In genomic region chr1:48228156-48228555, GRCh38 we compare ENCODE assay signal across 14 cellular contexts. TPM values are rescaled to one million over a fixed set of nuclear protein-coding genes. Genes with fewer than 3 reads are reported as not detected.
DNase-seq lines count a peak whose midpoint lies in the region; ATAC-seq and TF ChIP-seq lines count a peak whose summit lies in the region.
"Had no signal": no experiment of that assay in that cellular context is flagged by ENCODE, and none has a peak within 500 bp of the region (broad histone marks: within the 10 kb centered on the region; RNA-seq: fewer than 3 reads in every experiment).

No MANE protein-coding gene starts in this region.

- H3K36me3 ChIP-seq in hepatocyte (replicated peaks; ENCODE audit: insufficient read depth, low read depth) (no peaks in the 10 kb centered on the region), thymus (ENCODE audit: control insufficient read depth, insufficient read depth) (no peaks in the 10 kb centered on the region)
- H3K36me3 ChIP-seq: BE2C, upper lobe of right lung had no signal

- 63% methylated on average over 5 of the region's 5 CpGs for WGBS in hepatocyte (ENCODE audit: low lambda C conversion rate, missing lambda C conversion rate)
- WGBS in thymus = 94% methylated on average over 5 of the region's 5 CpGs

- H3K4me2 ChIP-seq in hepatocyte = no peak overlapping the region

- peak; percentile 51 for DNase-seq in cardiac septum (ENCODE audit: low spot score)
- no peak for DNase-seq in left ventricle myocardium superior
- peak; percentile 4 for DNase-seq in OCI-M1 (lab: John Stamatoyannopoulos, UW)
- peak; percentile 23 for DNase-seq in hepatocyte (ENCODE audit: low spot score)
- DNase-seq in NCI-H345 treated with DMSO at 0.1 percent for 48 hours (lab: John Stamatoyannopoulos, UW; ENCODE audit: unreplicated experiment) = no peak
- DNase-seq in NCI-H1436 treated with DMSO at 0.1 percent for 48 hours (lab: John Stamatoyannopoulos, UW) = no peak
- DNase-seq: amygdala, BE2C, NCI-H2171, SHP77 treated with DMSO at 0.1 percent for 48 hours, upper lobe of right lung had no signal

- H3K4me3 ChIP-seq in hepatocyte (no peak overlapping the region), thymus (ENCODE audit: low read length) (no peak overlapping the region)
- H3K4me3 ChIP-seq: upper lobe of right lung had no signal

- no peaks in the 10 kb centered on the region for H3K9me3 ChIP-seq in hepatocyte (ENCODE audit: low read depth)
- H3K9me3 ChIP-seq in thymus (ENCODE audit: control insufficient read depth) = no peaks in the 10 kb centered on the region
- H3K9me3 ChIP-seq: BE2C, upper lobe of right lung had no signal

- no peaks in the 10 kb centered on the region for H3K27me3 ChIP-seq in hepatocyte
- no peaks in the 10 kb centered on the region for H3K27me3 ChIP-seq in thymus (ENCODE audit: control insufficient read depth, insufficient read depth)
- H3K27me3 ChIP-seq: BE2C, upper lobe of right lung had no signal

- no peaks in the 10 kb centered on the region for H3K9me2 ChIP-seq in hepatocyte (replicated peaks; ENCODE audit: insufficient read depth)

- H3K4me1 ChIP-seq in hepatocyte (ENCODE audit: insufficient read depth) (peaks cover 4% of the 10 kb centered on the region), thymus (ENCODE audit: control insufficient read depth, insufficient read depth, low read length) (no peaks in the 10 kb centered on the region)
- H3K4me1 ChIP-seq: BE2C, upper lobe of right lung had no signal

- ATAC-seq in left ventricle myocardium superior (no peak), GM18511 (IDR thresholded peaks at IDR 0.05; ENCODE audit: unreplicated experiment) (no peak)

- intact Hi-C loops in cardiac septum (cut with DNase I) = no loop called here
- intact Hi-C loops in left ventricle myocardium superior (cut with micrococcal nuclease) = no loop called here

- H3K27ac ChIP-seq in hepatocyte = no peak overlapping the region
- peak overlapping the region; percentile 74 for H3K27ac ChIP-seq in thymus (ENCODE audit: low read depth)
- H3K27ac ChIP-seq: upper lobe of right lung had no signal

- peaks cover 3% of the 10 kb centered on the region for H3K79me2 ChIP-seq in hepatocyte

- H2AFZ ChIP-seq in hepatocyte = no peak overlapping the region

- no peaks in the 10 kb centered on the region for H4K20me1 ChIP-seq in hepatocyte (ENCODE audit: insufficient read depth, poor library complexity, severe bottlenecking)

- no peak for TF ChIP-seq CTCF in hepatocyte (IDR thresholded peaks at IDR 0.05; ENCODE audit: poor library complexity)

RNA-seq across cellular contexts. Expression of gene SLC5A9, which starts 5.6 kb away (rescaled TPM):
- total RNA-seq in cardiac septum (0.57 TPM), left ventricle myocardium superior (0.17 TPM), hepatocyte (20.5 and 20.9 TPM in 2 replicates)
- polyA plus RNA-seq in hepatocyte (19.1 and 26.5 TPM in 2 replicates), thymus (0.78 TPM)
- total RNA-seq: endothelial cell of umbilical vein had no signal
- polyA plus RNA-seq: endothelial cell of umbilical vein had no signal

Comparison
In these comparisons a context has a peak if more than half of its experiments do, and no peak if none do; other contexts are left out.
1. DNase-seq: peak in cardiac septum (single experiment), OCI-M1 (single experiment) and hepatocyte (single experiment); none in left ventricle myocardium superior (single experiment), NCI-H345 treated with DMSO at 0.1 percent for 48 hours (single experiment) and NCI-H1436 treated with DMSO at 0.1 percent for 48 hours (single experiment).
2. RNA of gene SLC5A9, which starts 5.6 kb away (total RNA-seq): 20.5 to 20.9 TPM in hepatocyte; 0.57 TPM in cardiac septum (single experiment) and 0.17 TPM in left ventricle myocardium superior (single experiment); every median in the first group is over 10 times any median in the second.